ENCODE assay signal across 28 cellular contexts in genomic region chr1:195820925-195821324, GRCh38.
"Had no signal": no experiment of that assay in that cellular context is flagged by ENCODE, and none has a peak within 500 bp of the region (broad histone marks: within the 10 kb centered on the region; RNA-seq: fewer than 3 reads in every experiment).

No MANE protein-coding gene starts in this region.

- H3K9me3 ChIP-seq: colonic mucosa, esophagus squamous epithelium, gastrocnemius medialis had no signal

- H3K4me3 ChIP-seq: colonic mucosa, coronary artery, dorsolateral prefrontal cortex, esophagus muscularis mucosa, esophagus squamous epithelium, gastrocnemius medialis, gastroesophageal sphincter, heart left ventricle, heart right ventricle had no signal

- H3K4me1 ChIP-seq: colonic mucosa, esophagus muscularis mucosa, esophagus squamous epithelium, foreskin keratinocyte, gastrocnemius medialis, gastroesophageal sphincter, heart left ventricle, heart right ventricle had no signal

- FAIRE-seq: colon, endometrium, endothelial cell of umbilical vein, frontal cortex had no signal

- DNase-seq: colonic mucosa; cortex of kidney; dermis blood vessel endothelial cell; dorsolateral prefrontal cortex; effector CD4-positive, alpha-beta T cell; effector CD8-positive, alpha-beta T cell; effector memory CD4-positive, alpha-beta T cell; effector memory CD8-positive, alpha-beta T cell; endodermal cell; erythroblast; esophagus squamous epithelium; foreskin fibroblast; foreskin keratinocyte; foreskin melanocyte; gastrocnemius medialis; glutamatergic neuron; head of caudate nucleus; heart left ventricle; heart right ventricle had no signal

- ATAC-seq: effector memory CD8-positive, alpha-beta T cell; esophagus mucosa; foreskin keratinocyte; gastrocnemius medialis; gastroesophageal sphincter; heart left ventricle; heart right ventricle had no signal

- H3K27ac ChIP-seq: colonic mucosa, coronary artery, dorsolateral prefrontal cortex, epithelial cell of prostate, esophagus muscularis mucosa, esophagus squamous epithelium, foreskin keratinocyte, gastrocnemius medialis, gastroesophageal sphincter, heart left ventricle, heart right ventricle had no signal

- H3K36me3 ChIP-seq: colonic mucosa, esophagus muscularis mucosa, esophagus squamous epithelium, gastrocnemius medialis, gastroesophageal sphincter, heart left ventricle, heart right ventricle had no signal

- H3K27me3 ChIP-seq: colonic mucosa, dorsolateral prefrontal cortex, esophagus muscularis mucosa, esophagus squamous epithelium, foreskin keratinocyte, gastrocnemius medialis, gastroesophageal sphincter, heart left ventricle, heart right ventricle had no signal
